Comparison of ENCODE assay signal across 1 cellular context in the genomic region with DNA sequence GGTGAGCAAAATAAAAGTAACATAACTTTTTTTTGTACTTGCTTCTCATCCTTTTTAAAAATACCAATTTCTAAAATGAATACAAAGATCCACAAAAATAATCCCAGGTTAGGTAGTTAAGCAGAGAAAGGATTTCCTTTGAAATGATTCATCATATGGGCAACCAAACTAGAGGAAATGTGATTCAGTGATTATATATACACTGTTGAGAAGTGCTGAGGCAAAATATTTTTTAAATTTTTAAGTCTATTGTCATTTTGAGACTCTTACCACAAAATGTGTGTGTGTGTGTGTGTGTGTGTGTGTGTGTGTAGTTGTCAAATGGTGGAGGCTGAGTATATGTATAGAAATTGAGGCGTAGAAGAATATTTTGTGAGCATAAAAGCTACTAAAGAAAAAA.
TF ChIP-seq lines count a peak whose summit lies in the region.

No MANE protein-coding gene starts in this region.

TF ChIP-seq in endothelial cell of umbilical vein, 7 proteins besides CTCF, POLR2A, EP300 and RAD21 (continued from another document):
- TF ChIP-seq EZH2 (IDR thresholded peaks at IDR 0.05; ENCODE audit: borderline replicate concordance, low read depth, low read length, severe bottlenecking) = no peak
